8 cellular contexts compared by ENCODE assay signal in genomic region chr1:110963666-110964399, GRCh38. TPM values are rescaled to one million over a fixed set of nuclear protein-coding genes. Genes with fewer than 3 reads are reported as not detected.
DNase-seq lines count a peak whose midpoint lies in the region; ATAC-seq and TF ChIP-seq lines count a peak whose summit lies in the region.

A gene with protein sequence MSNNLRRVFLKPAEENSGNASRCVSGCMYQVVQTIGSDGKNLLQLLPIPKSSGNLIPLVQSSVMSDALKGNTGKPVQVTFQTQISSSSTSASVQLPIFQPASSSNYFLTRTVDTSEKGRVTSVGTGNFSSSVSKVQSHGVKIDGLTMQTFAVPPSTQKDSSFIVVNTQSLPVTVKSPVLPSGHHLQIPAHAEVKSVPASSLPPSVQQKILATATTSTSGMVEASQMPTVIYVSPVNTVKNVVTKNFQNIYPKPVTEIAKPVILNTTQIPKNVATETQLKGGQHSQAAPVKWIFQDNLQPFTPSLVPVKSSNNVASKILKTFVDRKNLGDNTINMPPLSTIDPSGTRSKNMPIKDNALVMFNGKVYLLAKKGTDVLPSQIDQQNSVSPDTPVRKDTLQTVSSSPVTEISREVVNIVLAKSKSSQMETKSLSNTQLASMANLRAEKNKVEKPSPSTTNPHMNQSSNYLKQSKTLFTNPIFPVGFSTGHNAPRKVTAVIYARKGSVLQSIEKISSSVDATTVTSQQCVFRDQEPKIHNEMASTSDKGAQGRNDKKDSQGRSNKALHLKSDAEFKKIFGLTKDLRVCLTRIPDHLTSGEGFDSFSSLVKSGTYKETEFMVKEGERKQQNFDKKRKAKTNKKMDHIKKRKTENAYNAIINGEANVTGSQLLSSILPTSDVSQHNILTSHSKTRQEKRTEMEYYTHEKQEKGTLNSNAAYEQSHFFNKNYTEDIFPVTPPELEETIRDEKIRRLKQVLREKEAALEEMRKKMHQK (minus strand): TSS chr1:110963922. CDS start chr1:110963688, 234 bp downstream.

- POLR2A ChIA-PET in RWPE1 (lab: Yijun Ruan, JAX; ENCODE audit: low non-redundant PET), result interaction anchor here (0.7 kb wide), 1 partner anchor 176 kb away, joined by 3 read pairs; no protein-coding TSS in a partner anchor
- POLR2A ChIA-PET in naive thymus-derived CD8-positive, alpha-beta T cell (lab: Charles Lee), result interaction anchor here (0.6 to 2.0 kb wide), 23 partner anchors 11 to 625 kb away, joined by 3 to 22 read pairs (median 4); partner anchors contain the start of genes CD53 and RBM15

- peaks cover 9% of the 10 kb centered on the region for H3K27me3 Mint-ChIP-seq in activated T-helper 17 cell treated with anti-CD3 and anti-CD28 coated beads, Interleukin-2, amount 50 U/mL, for 72 hours
- peaks cover 8 to 16% (median 9%) of the 10 kb centered on the region in 5 donors for H3K27me3 Mint-ChIP-seq in naive thymus-derived CD8-positive, alpha-beta T cell

- DNase-seq in Daoy (ENCODE audit: low read depth) (peak; percentile 100), Kasumi-1 (lab: John Stamatoyannopoulos, UW) (peak; percentile 99), RWPE1 (ENCODE audit: low spot score) (peak; percentile 97), fibroblast of mammary gland (ENCODE audit: low read depth) (peak; percentile 100)
- peak; percentile 91 to 100 (median 100) for DNase-seq in naive thymus-derived CD8-positive, alpha-beta T cell
- peak; percentile 97 to 100 (median 99) for DNase-seq in stimulated activated naive CD4-positive, alpha-beta T cell (lab: John Stamatoyannopoulos, UW)

- H3K4me3 ChIP-seq in fibroblast of mammary gland (ENCODE audit: control insufficient read depth, low read depth, low read length), result peak within 1 kb of the TSS; percentile 91

- H3K27ac Mint-ChIP-seq in activated T-helper 17 cell treated with anti-CD3 and anti-CD28 coated beads, Interleukin-2, amount 50 U/mL, for 72 hours, result peak within 1 kb of the TSS; percentile 98
- peak within 1 kb of the TSS; percentile 89 to 100 (median 99) for H3K27ac Mint-ChIP-seq in naive thymus-derived CD8-positive, alpha-beta T cell

- H3K27ac ChIP-seq in RWPE1, result peak within 1 kb of the TSS; percentile 99

- peak within 1 kb of the TSS; percentile 87 for H3K4me3 Mint-ChIP-seq in activated T-helper 17 cell treated with anti-CD3 and anti-CD28 coated beads, Interleukin-2, amount 50 U/mL, for 72 hours
- peak within 1 kb of the TSS; percentile 79 to 99 (median 94) for H3K4me3 Mint-ChIP-seq in naive thymus-derived CD8-positive, alpha-beta T cell

- peaks cover 56% of the 10 kb centered on the region for H3K36me3 Mint-ChIP-seq in activated T-helper 17 cell treated with anti-CD3 and anti-CD28 coated beads, Interleukin-2, amount 50 U/mL, for 72 hours (ENCODE audit: low read depth)
- H3K36me3 Mint-ChIP-seq in naive thymus-derived CD8-positive, alpha-beta T cell, result peaks cover 19 to 53% (median 52%) of the 10 kb centered on the region in 3 donors

- peaks cover 29% of the 10 kb centered on the region for H3K9me3 Mint-ChIP-seq in activated T-helper 17 cell treated with anti-CD3 and anti-CD28 coated beads, Interleukin-2, amount 50 U/mL, for 72 hours
- H3K9me3 Mint-ChIP-seq in naive thymus-derived CD8-positive, alpha-beta T cell, result peaks cover 21 to 83% (median 56%) of the 10 kb centered on the region in 9 donors

- TF ChIP-seq CTCF in RWPE1 (conservative IDR thresholded peaks at IDR 0.05; ENCODE audit: low read depth) (no peak), fibroblast of mammary gland (conservative IDR thresholded peaks at IDR 0.05; ENCODE audit: control insufficient read depth, insufficient read depth, low read depth, low read length) (peak; percentile 40)

- peaks cover 24% of the 10 kb centered on the region for H3K4me1 Mint-ChIP-seq in activated T-helper 17 cell treated with anti-CD3 and anti-CD28 coated beads, Interleukin-2, amount 50 U/mL, for 72 hours
- H3K4me1 Mint-ChIP-seq in naive thymus-derived CD8-positive, alpha-beta T cell, result peaks cover 23 to 40% (median 30%) of the 10 kb centered on the region in 4 donors

- ATAC-seq in GM21825 (IDR thresholded peaks at IDR 0.05; ENCODE audit: unreplicated experiment), result peak; percentile 96
- ATAC-seq in activated T-helper 17 cell treated with anti-CD3 and anti-CD28 coated beads, Interleukin-2, amount 50 U/mL, for 72 hours (replicated peaks), result peak; percentile 98
- peak; percentile 92 to 94 for ATAC-seq in naive thymus-derived CD8-positive, alpha-beta T cell

- CTCF ChIA-PET in RWPE1 (lab: Yijun Ruan, JAX), result interaction anchor here (0.7 kb wide), 1 partner anchor 701 kb away, joined by 3 read pairs; no protein-coding TSS in a partner anchor

RNA-seq across cellular contexts. Expression of the gene that starts here (rescaled TPM):
- 20.9 and 22.9 TPM in 2 replicates for total RNA-seq in Daoy (2014; rRNA removed; shearing (Covaris generic))
- 10 to 100 TPM; 11.6 to 16.4 TPM for total RNA-seq in activated T-helper 17 cell treated with anti-CD3 and anti-CD28 coated beads, Interleukin-2, amount 50 U/mL, for 72 hours
- total RNA-seq in naive thymus-derived CD8-positive, alpha-beta T cell, result 10 to 100 TPM; 23.3 to 25.9 TPM
- 10 to 100 TPM; 22.2 to 26.4 (median 26.3) TPM for polyA plus RNA-seq in naive thymus-derived CD8-positive, alpha-beta T cell

Comparison
In these comparisons a context has a peak if more than half of its experiments do, and no peak if none do; other contexts are left out.
1. Peak in every context shown above with its lines: DNase-seq, ATAC-seq, H3K4me3 ChIP-seq and H3K27ac ChIP-seq.